8 cellular contexts compared by ENCODE assay signal in the genomic region with DNA sequence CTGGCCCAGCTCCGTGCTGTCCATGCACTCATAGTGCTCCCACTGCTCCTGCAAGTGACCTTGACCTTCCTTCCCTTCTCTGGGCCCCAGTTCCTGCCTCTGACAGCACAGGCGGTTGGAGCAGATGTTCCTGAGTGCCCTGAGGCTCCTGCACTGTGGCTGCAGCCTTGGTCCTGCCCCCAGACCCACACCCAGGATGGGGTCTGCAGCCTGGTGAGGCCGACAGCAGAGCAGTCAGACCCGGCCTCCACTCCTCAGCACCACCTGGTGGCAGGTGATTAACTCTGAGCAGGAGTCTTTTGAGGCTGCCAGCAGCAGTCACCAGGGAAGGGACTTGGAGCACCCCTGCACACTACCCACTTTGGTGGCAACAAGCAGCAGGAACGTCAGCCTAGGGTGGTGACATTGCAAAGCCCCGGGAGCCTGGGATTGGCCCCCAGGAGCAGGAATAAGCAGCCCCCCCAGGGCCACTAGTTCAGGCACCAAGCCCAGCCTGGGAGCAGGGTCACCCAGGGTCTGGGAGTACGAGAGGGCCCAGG.
DNase-seq lines count a peak whose midpoint lies in the region; ATAC-seq, FAIRE-seq and TF ChIP-seq lines count a peak whose summit lies in the region.

No MANE protein-coding gene starts in this region.

- DNase-seq in NCI-H1436 (lab: John Stamatoyannopoulos, UW) (peak; percentile 60), NCI-H1436 treated with DMSO at 0.1 percent for 48 hours (lab: John Stamatoyannopoulos, UW) (no peak), NCI-H1694 treated with DMSO at 0.1 percent for 48 hours (lab: John Stamatoyannopoulos, UW) (peak; percentile 45), Right ventricle myocardium superior (no peak), small intestine (peak; percentile 24), H54 (ENCODE audit: insufficient read length, low spot score) (no peak)
- peak; percentile 70 for DNase-seq in activated CD8-positive, alpha-beta memory T cell treated with anti-CD3 and anti-CD28 coated beads, Interleukin-2, amount 50 U/mL, for 48 hours

- H3K27ac ChIP-seq in small intestine (ENCODE audit: low read depth in 1 of 2, low read length in 1 of 2), result no peak overlapping the region

- no peaks in the 10 kb centered on the region for H3K36me3 ChIP-seq in small intestine (ENCODE audit: control insufficient read depth in 2 of 2, insufficient read depth in 2 of 2, low read length in 2 of 2)

- 11 to 28% (median 19%) methylated on average over 7 of the region's 7 CpGs for WGBS in small intestine, 3 donors

- FAIRE-seq in small intestine (lab: Jason Lieb, UNC) (no peak), H54 (lab: Jason Lieb, UNC) (no peak)

- peaks cover 0 to 2% of the 10 kb centered on the region in 2 donors for H3K27me3 ChIP-seq in small intestine (ENCODE audit: control insufficient read depth in 2 of 2, insufficient read depth in 2 of 2, low read length in 2 of 2)

- no peaks in the 10 kb centered on the region for H3K4me1 ChIP-seq in small intestine (ENCODE audit: control insufficient read depth in 2 of 2, insufficient read depth in 1 of 2, low read depth in 1 of 2, low read length in 1 of 2)

- TF ChIP-seq POLR2A in H54 (IDR thresholded peaks at IDR 0.05; ENCODE audit: low read depth, low read length), result no peak

- no peak overlapping the region for H3K4me3 ChIP-seq in small intestine (ENCODE audit: low read depth in 1 of 2, low read length in 2 of 2)

- intact Hi-C loops in Right ventricle myocardium superior (cut with DNase I), result no loop called here

- H3K9me3 ChIP-seq in small intestine (ENCODE audit: control insufficient read depth, low read depth), result no peaks in the 10 kb centered on the region

- ATAC-seq in Right ventricle myocardium superior (ENCODE audit: poor library complexity) (peak; percentile 72), HG03439 (IDR thresholded peaks at IDR 0.05; ENCODE audit: unreplicated experiment) (no peak)

Comparison
In these comparisons a context has a peak if more than half of its experiments do, and no peak if none do; other contexts are left out.
1. DNase-seq: peak in NCI-H1436 (single experiment), NCI-H1694 treated with DMSO at 0.1 percent for 48 hours (single experiment), activated CD8-positive, alpha-beta memory T cell treated with anti-CD3 and anti-CD28 coated beads, Interleukin-2, amount 50 U/mL, for 48 hours (single experiment) and small intestine (single experiment); none in NCI-H1436 treated with DMSO at 0.1 percent for 48 hours (single experiment), Right ventricle myocardium superior (single experiment) and H54 (single experiment).